ENCODE assay signal across 1 cellular context in genomic region chr17:77247048-77247541, GRCh38.
TF ChIP-seq lines count a peak whose summit lies in the region.

No MANE protein-coding gene starts in this region.

TF ChIP-seq in HepG2, 621 proteins besides CTCF, POLR2A, EP300 and RAD21 (continued from another document and continues in another):
- TF ChIP-seq SKIL (CRISPR knock-in tag; IDR thresholded peaks at IDR 0.05; ENCODE audit: borderline replicate concordance) (no peak), ATF3 (CRISPR knock-in tag; IDR thresholded peaks at IDR 0.05) (no peak), MXD1 (CRISPR knock-in tag; IDR thresholded peaks at IDR 0.05) (0 out of 2 replicates have a peak, but pooled peaks have one; percentile 60), PAF1 (CRISPR knock-in tag; IDR thresholded peaks at IDR 0.05) (no peak), SRSF9 (IDR thresholded peaks at IDR 0.05; ENCODE audit: borderline replicate concordance, insufficient read depth, low read depth, low read length, poor library complexity, severe bottlenecking) (no peak), ZIK1 (CRISPR knock-in tag; IDR thresholded peaks at IDR 0.05; ENCODE audit: borderline replicate concordance, low read depth) (0 out of 2 replicates have a peak, but pooled peaks have one; percentile 65), ZNF75D (CRISPR knock-in tag; IDR thresholded peaks at IDR 0.05; ENCODE audit: borderline replicate concordance) (no peak), ZNF317 (CRISPR knock-in tag; IDR thresholded peaks at IDR 0.05) (0 out of 2 replicates have a peak, but pooled peaks have one; percentile 52), ZNF709 (CRISPR knock-in tag; IDR thresholded peaks at IDR 0.05) (no peak), ZFYVE20 (CRISPR knock-in tag; IDR thresholded peaks at IDR 0.05; ENCODE audit: borderline replicate concordance, low read depth) (no peak), TBX2 (CRISPR knock-in tag; IDR thresholded peaks at IDR 0.05; ENCODE audit: borderline replicate concordance) (peak; percentile 64; the same call in 1 of the 2 replicates), PAWR (CRISPR knock-in tag; IDR thresholded peaks at IDR 0.05; ENCODE audit: borderline replicate concordance) (no peak), TSC22D2 (CRISPR knock-in tag; IDR thresholded peaks at IDR 0.05; ENCODE audit: borderline replicate concordance) (peak; percentile 81; the same call in 1 of the 2 replicates), ZNF20 (CRISPR knock-in tag; IDR thresholded peaks at IDR 0.05) (no peak), ZNF607 (CRISPR knock-in tag; IDR thresholded peaks at IDR 0.05; ENCODE audit: borderline replicate concordance) (no peak), RFX3 (CRISPR knock-in tag; IDR thresholded peaks at IDR 0.05) (no peak), E2F5 (CRISPR knock-in tag; conservative IDR thresholded peaks at IDR 0.05) (0 out of 2 replicates have a peak, but pooled peaks have one; percentile 35), ZNF333 (CRISPR knock-in tag; IDR thresholded peaks at IDR 0.05; ENCODE audit: borderline replicate concordance) (0 out of 2 replicates have a peak, but pooled peaks have one; percentile 43), FOXO1 (CRISPR knock-in tag; IDR thresholded peaks at IDR 0.05) (no peak), WIZ (CRISPR knock-in tag; IDR thresholded peaks at IDR 0.05) (no peak), ZFP91 (CRISPR knock-in tag; IDR thresholded peaks at IDR 0.05; ENCODE audit: borderline replicate concordance) (peak; percentile 94), ZNF788 (CRISPR knock-in tag; IDR thresholded peaks at IDR 0.05; ENCODE audit: borderline replicate concordance) (peak; percentile 76; the same call in 1 of the 2 replicates), ZNF749 (CRISPR knock-in tag; IDR thresholded peaks at IDR 0.05; ENCODE audit: borderline replicate concordance) (no peak), HOXA9 (CRISPR knock-in tag; IDR thresholded peaks at IDR 0.05; ENCODE audit: borderline replicate concordance) (no peak), SAP130 (CRISPR knock-in tag; IDR thresholded peaks at IDR 0.05; ENCODE audit: low read depth) (peak; percentile 40), TIGD3 (CRISPR knock-in tag; IDR thresholded peaks at IDR 0.05; ENCODE audit: borderline replicate concordance) (no peak), ZNF891 (CRISPR knock-in tag; IDR thresholded peaks at IDR 0.05) (0 out of 2 replicates have a peak, but pooled peaks have one; percentile 24), ZNF770 (CRISPR knock-in tag; IDR thresholded peaks at IDR 0.05) (peak; percentile 47; the same call in 1 of the 2 replicates), SMARCC2 (IDR thresholded peaks at IDR 0.05) (no peak), ZBTB25 (CRISPR knock-in tag; IDR thresholded peaks at IDR 0.05) (peak; percentile 36; the same call in 1 of the 2 replicates), ONECUT2 (CRISPR knock-in tag; IDR thresholded peaks at IDR 0.05) (no peak), RBM22 (optimal IDR thresholded peaks at IDR 0.05; ENCODE audit: low read length) (no peak), NFYC (CRISPR knock-in tag; IDR thresholded peaks at IDR 0.05) (no peak), RCOR2 (CRISPR knock-in tag; IDR thresholded peaks at IDR 0.05) (no peak), MAFG (CRISPR knock-in tag; IDR thresholded peaks at IDR 0.05) (no peak), ARNT (IDR thresholded peaks at IDR 0.05) (no peak), THRA (CRISPR knock-in tag; IDR thresholded peaks at IDR 0.05; ENCODE audit: borderline replicate concordance) (peak; percentile 49), ZSCAN31 (CRISPR knock-in tag; IDR thresholded peaks at IDR 0.05; ENCODE audit: low read depth) (peak; percentile 86; the same call in 1 of the 2 replicates), AGO1 (IDR thresholded peaks at IDR 0.05; ENCODE audit: low read depth, low read length, poor library complexity, severe bottlenecking) (peak; percentile 67), CSRNP1 (CRISPR knock-in tag; IDR thresholded peaks at IDR 0.05) (no peak), PRPF4 (IDR thresholded peaks at IDR 0.05; ENCODE audit: low read depth, low read length, poor library complexity, severe bottlenecking) (no peak), ZNF414 (CRISPR knock-in tag; IDR thresholded peaks at IDR 0.05) (no peak), EED (CRISPR knock-in tag; IDR thresholded peaks at IDR 0.05) (no peak), ATF7 (IDR thresholded peaks at IDR 0.05) (no peak), ATF7 (CRISPR knock-in tag; IDR thresholded peaks at IDR 0.05) (no peak), FOXM1 (CRISPR knock-in tag; IDR thresholded peaks at IDR 0.05) (no peak), RNF2 (conservative IDR thresholded peaks at IDR 0.05; ENCODE audit: low read depth) (no peak), THAP9 (CRISPR knock-in tag; IDR thresholded peaks at IDR 0.05; ENCODE audit: borderline replicate concordance) (peak; percentile 34; the same call in 1 of the 2 replicates), ELF3 (CRISPR knock-in tag; IDR thresholded peaks at IDR 0.05) (peak; percentile 26; the same call in 1 of the 2 replicates)
